In genomic region chr1:108815566-108815965, GRCh38 we compare ENCODE assay signal across 12 cellular contexts. TPM values are rescaled to one million over a fixed set of nuclear protein-coding genes. Genes with fewer than 3 reads are reported as not detected.
DNase-seq lines count a peak whose midpoint lies in the region; ATAC-seq and TF ChIP-seq lines count a peak whose summit lies in the region.
"Had no signal": no experiment of that assay in that cellular context is flagged by ENCODE, and none has a peak within 500 bp of the region (broad histone marks: within the 10 kb centered on the region; RNA-seq: fewer than 3 reads in every experiment).

No MANE protein-coding gene starts in this region.

- no peak for TF ChIP-seq POLR2A in thyroid gland (IDR thresholded peaks at IDR 0.05)

- no peaks in the 10 kb centered on the region for H3K36me3 ChIP-seq in OCI-LY3 (replicated peaks; ENCODE audit: low read depth, low read length)
- no peaks in the 10 kb centered on the region for H3K36me3 ChIP-seq in thyroid gland
- H3K36me3 ChIP-seq in WERI-Rb-1 = no peaks in the 10 kb centered on the region

- H3K4me1 ChIP-seq in OCI-LY3 (ENCODE audit: low read length) (peaks cover 16% of the 10 kb centered on the region), thyroid gland (peaks cover 0 to 6% of the 10 kb centered on the region in 2 donors)

- intact Hi-C loops in thyroid gland (cut with DNase I) = no loop called here

- H3K27me3 ChIP-seq in OCI-LY3 (ENCODE audit: low read depth, low read length) = no peaks in the 10 kb centered on the region
- H3K27me3 ChIP-seq in thyroid gland = no peaks in the 10 kb centered on the region
- no peaks in the 10 kb centered on the region for H3K27me3 ChIP-seq in WERI-Rb-1 (ENCODE audit: insufficient read depth, low read depth, severe bottlenecking)

- DNase-seq in coronary artery (ENCODE audit: low spot score) = no peak
- peak; percentile 37 for DNase-seq in myocyte (ENCODE audit: low read depth)
- DNase-seq in thyroid gland = no peak
- no peak for DNase-seq in GM13976 (ENCODE audit: low spot score)
- DNase-seq in effector CD4-positive, alpha-beta T cell = no peak
- DNase-seq in WERI-Rb-1 = no peak
- DNase-seq: activated naive CD4-positive, alpha-beta T cell treated with anti-CD3 and anti-CD28 coated beads, Interleukin-2, amount 50 U/mL, for 16 hours; DND-41; posterior cingulate gyrus had no signal

- H3K27ac ChIP-seq in OCI-LY3 (ENCODE audit: low read length) = no peak overlapping the region
- H3K27ac ChIP-seq in coronary artery = peak overlapping the region; percentile 75 to 84
- peak overlapping the region in 2 of 3 donors; percentile 55 to 59 for H3K27ac ChIP-seq in thyroid gland
- H3K27ac ChIP-seq in WERI-Rb-1 = no peak overlapping the region

- no peaks in the 10 kb centered on the region for H3K79me2 ChIP-seq in OCI-LY3 (ENCODE audit: low read length)

- no peak for ATAC-seq in HG02798 (IDR thresholded peaks at IDR 0.05; ENCODE audit: poor library complexity, unreplicated experiment)

- no peak overlapping the region for H2AFZ ChIP-seq in OCI-LY3 (ENCODE audit: low read depth, low read length)

- 0 out of 2 replicates have a peak overlapping the region, but pooled peaks have one; percentile 12 for H3K4me2 ChIP-seq in OCI-LY3 (ENCODE audit: low read length)

- no peak overlapping the region for H3K9ac ChIP-seq in OCI-LY3 (ENCODE audit: low read length)

- in situ Hi-C loops in GM13976 (cut with MboI; ENCODE audit: low sequenced_read_pairs, unreplicated experiment) = no loop called here

- TF ChIP-seq CTCF in OCI-LY3 (IDR thresholded peaks at IDR 0.05; ENCODE audit: low read depth, low read length) (no peak), coronary artery (IDR thresholded peaks at IDR 0.05) (no peak), thyroid gland (IDR thresholded peaks at IDR 0.05) (no peak), GM13976 (IDR thresholded peaks at IDR 0.05; ENCODE audit: borderline replicate concordance, control extremely low read depth, extremely low read depth, insufficient read depth, missing control alignments) (no peak), WERI-Rb-1 (IDR thresholded peaks at IDR 0.05; ENCODE audit: low read depth, low read length) (no peak)

- H3K9me3 ChIP-seq in OCI-LY3 (ENCODE audit: insufficient read depth, low read length) (no peaks in the 10 kb centered on the region), thyroid gland (no peaks in the 10 kb centered on the region), WERI-Rb-1 (ENCODE audit: severe bottlenecking) (no peaks in the 10 kb centered on the region)

- H3K4me3 ChIP-seq in OCI-LY3 (ENCODE audit: low read length) (no peak overlapping the region), coronary artery (peak overlapping the region; percentile 24), thyroid gland (replicated peaks in 1 of 3) (no peak overlapping the region), WERI-Rb-1 (ENCODE audit: low read depth, low read length) (no peak overlapping the region)

- no peaks in the 10 kb centered on the region for H4K20me1 ChIP-seq in OCI-LY3 (ENCODE audit: insufficient read depth, low read length)

RNA-seq across cellular contexts. Expression of gene AKNAD1, which starts 41.3 kb away (rescaled TPM):
- total RNA-seq in myocyte = 0.31 and 1.8 TPM in 2 replicates
- 0.44 TPM for polyA plus RNA-seq in myocyte (2012)
- 1 to 10 TPM in 1 of 4 donors, not detected in 3; 6.2 TPM for total RNA-seq in thyroid gland
- total RNA-seq: activated CD4-positive, alpha-beta T cell treated with anti-CD3 and anti-CD28 coated beads, Interleukin-2, amount 10 ng/mL, durations not matched to agents 24 days and 14 days had no signal

Comparison
In these comparisons a context has a peak if more than half of its experiments do, and no peak if none do; other contexts are left out.
1. H3K27ac ChIP-seq: peak in coronary artery (2 of 2) and thyroid gland (2 of 3); none in OCI-LY3 (single experiment) and WERI-Rb-1 (single experiment).